Comparison of ENCODE assay signal across 27 cellular contexts in genomic region chr5:139419226-139419625, GRCh38. TPM values are rescaled to one million over a fixed set of nuclear protein-coding genes. Genes with fewer than 3 reads are reported as not detected.
DNase-seq lines count a peak whose midpoint lies in the region; ATAC-seq, FAIRE-seq and TF ChIP-seq lines count a peak whose summit lies in the region.
"Had no signal": no experiment of that assay in that cellular context is flagged by ENCODE, and none has a peak within 500 bp of the region (broad histone marks: within the 10 kb centered on the region; RNA-seq: fewer than 3 reads in every experiment).

No MANE protein-coding gene starts in this region.

- H3K27me3 Mint-ChIP-seq in activated CD4-positive, alpha-beta T cell treated with anti-CD3 and anti-CD28 coated beads, Interleukin-2, amount 10 ng/mL, durations not matched to agents 24 days and 14 days = no peaks in the 10 kb centered on the region
- H3K27me3 Mint-ChIP-seq: activated B cell treated with CpG ODN at 0.5 μM for 24 hours had no signal

- no peaks in the 10 kb centered on the region for H4K20me1 ChIP-seq in hepatocyte (ENCODE audit: insufficient read depth, poor library complexity, severe bottlenecking)

- ATAC-seq in GM19324 (IDR thresholded peaks at IDR 0.05; ENCODE audit: low FRiP score, unreplicated experiment) (no peak), GM19328 (IDR thresholded peaks at IDR 0.05; ENCODE audit: unreplicated experiment) (no peak)
- ATAC-seq: activated naive CD4-positive, alpha-beta T cell treated with anti-CD3 and anti-CD28 coated beads, Interleukin-2, amount 50 U/mL, for 72 hours; body of pancreas had no signal

- H3K36me3 Mint-ChIP-seq in activated CD4-positive, alpha-beta T cell treated with anti-CD3 and anti-CD28 coated beads, Interleukin-2, amount 10 ng/mL, durations not matched to agents 24 days and 14 days (ENCODE audit: low read depth) = peaks cover 43% of the 10 kb centered on the region

- no peak overlapping the region for H2AFZ ChIP-seq in hepatocyte

- H3K9me2 ChIP-seq in hepatocyte (replicated peaks; ENCODE audit: insufficient read depth) = no peaks in the 10 kb centered on the region
- H3K9me2 ChIP-seq: SK-N-SH had no signal

- H3K4me3 Mint-ChIP-seq in activated CD4-positive, alpha-beta T cell treated with anti-CD3 and anti-CD28 coated beads, Interleukin-2, amount 10 ng/mL, durations not matched to agents 24 days and 14 days = no peak overlapping the region
- H3K4me3 Mint-ChIP-seq: activated B cell treated with CpG ODN at 0.5 μM for 24 hours, immature natural killer cell had no signal

- no peaks in the 10 kb centered on the region for H3K27me3 ChIP-seq in hepatocyte
- no peaks in the 10 kb centered on the region for H3K27me3 ChIP-seq in small intestine (ENCODE audit: control insufficient read depth in 2 of 2, insufficient read depth in 2 of 2, low read length in 2 of 2)
- H3K27me3 ChIP-seq: body of pancreas had no signal

- TF ChIP-seq CTCF in coronary artery (IDR thresholded peaks at IDR 0.05) (no peak), hepatocyte (IDR thresholded peaks at IDR 0.05; ENCODE audit: poor library complexity) (no peak)

- 78% methylated on average over 7 of the region's 7 CpGs for WGBS in hepatocyte (ENCODE audit: low lambda C conversion rate, missing lambda C conversion rate)
- 16 to 54% (median 43%) methylated on average over 7 of the region's 7 CpGs for WGBS in small intestine, 3 donors

- H3K79me2 ChIP-seq in hepatocyte = no peaks in the 10 kb centered on the region

- H3K9me3 Mint-ChIP-seq in activated CD4-positive, alpha-beta T cell treated with anti-CD3 and anti-CD28 coated beads, Interleukin-2, amount 10 ng/mL, durations not matched to agents 24 days and 14 days = no peaks in the 10 kb centered on the region
- H3K9me3 Mint-ChIP-seq: activated B cell treated with CpG ODN at 0.5 μM for 24 hours; activated naive CD4-positive, alpha-beta T cell treated with anti-CD3 and anti-CD28 coated beads, Interleukin-2, amount 50 U/mL, for 72 hours; immature natural killer cell had no signal

- no peaks in the 10 kb centered on the region for H3K36me3 ChIP-seq in hepatocyte (replicated peaks; ENCODE audit: insufficient read depth, low read depth)
- no peaks in the 10 kb centered on the region for H3K36me3 ChIP-seq in small intestine (ENCODE audit: control insufficient read depth in 2 of 2, insufficient read depth in 2 of 2, low read length in 2 of 2)

- no peak for DNase-seq in activated CD4-positive, alpha-beta T cell treated with anti-CD3 and anti-CD28 coated beads, Interleukin-2, amount 10 ng/mL, durations not matched to agents 24 days and 14 days
- DNase-seq in activated CD4-positive, alpha-beta T cell treated with anti-CD3 and anti-CD28 coated beads for 4 hours = no peak
- peak; percentile 11 for DNase-seq in coronary artery (ENCODE audit: low spot score)
- DNase-seq in hepatocyte (ENCODE audit: low spot score) = no peak
- DNase-seq in small intestine = peak; percentile 41
- no peak for DNase-seq in superior temporal gyrus (ENCODE audit: extremely low spot score)
- DNase-seq: activated B cell treated with CpG ODN at 0.5 μM for 24 hours; activated CD8-positive, alpha-beta memory T cell treated with anti-CD3 and anti-CD28 coated beads for 24 hours; body of pancreas; cortex of kidney; immature natural killer cell; NCI-H2171; NCI-H526; SK-N-SH; stimulated activated CD4-positive, alpha-beta T cell treated with anti-CD3 and anti-CD28 coated beads, Interleukin-2, amount 100 ng/mL, for 48 hours; stimulated activated naive CD4-positive, alpha-beta T cell treated with Interleukin-2 at 50 U/mL for 16 hours; T1000; trophoblast cell had no signal

- H3K4me1 ChIP-seq in hepatocyte (ENCODE audit: insufficient read depth) (peaks cover 21% of the 10 kb centered on the region), small intestine (ENCODE audit: control insufficient read depth in 2 of 2, insufficient read depth in 1 of 2, low read depth in 1 of 2, low read length in 1 of 2) (peaks cover 7 to 15% of the 10 kb centered on the region in 2 donors)

- peaks cover 58% of the 10 kb centered on the region for H3K4me1 Mint-ChIP-seq in activated CD4-positive, alpha-beta T cell treated with anti-CD3 and anti-CD28 coated beads, Interleukin-2, amount 10 ng/mL, durations not matched to agents 24 days and 14 days

- H3K4me3 ChIP-seq in coronary artery = no peak overlapping the region
- no peak overlapping the region for H3K4me3 ChIP-seq in hepatocyte
- H3K4me3 ChIP-seq in small intestine (ENCODE audit: low read depth in 1 of 2, low read length in 2 of 2) = no peak overlapping the region
- H3K4me3 ChIP-seq: body of pancreas had no signal

- intact Hi-C loops in activated CD4-positive, alpha-beta T cell treated with anti-CD3 and anti-CD28 coated beads, Interleukin-2, amount 10 ng/mL, durations not matched to agents 24 days and 14 days (cut with micrococcal nuclease) = no loop called here

- H3K9me3 ChIP-seq in hepatocyte (ENCODE audit: low read depth) = no peaks in the 10 kb centered on the region
- no peaks in the 10 kb centered on the region for H3K9me3 ChIP-seq in small intestine (ENCODE audit: control insufficient read depth, low read depth)
- H3K9me3 ChIP-seq: body of pancreas, SK-N-SH had no signal

- H3K27ac ChIP-seq in coronary artery (no peak overlapping the region), hepatocyte (peak overlapping the region; percentile 64), small intestine (ENCODE audit: low read depth in 1 of 2, low read length in 1 of 2) (peak overlapping the region in 1 of 2 donors; percentile 1)
- H3K27ac ChIP-seq: body of pancreas, KMS-11 had no signal

- H3K27ac Mint-ChIP-seq in activated CD4-positive, alpha-beta T cell treated with anti-CD3 and anti-CD28 coated beads, Interleukin-2, amount 10 ng/mL, durations not matched to agents 24 days and 14 days = peak overlapping the region; percentile 4
- H3K27ac Mint-ChIP-seq: activated B cell treated with CpG ODN at 0.5 μM for 24 hours had no signal

- H3K4me2 ChIP-seq in hepatocyte = peak overlapping the region; percentile 6
- H3K4me2 ChIP-seq: KMS-11, SK-N-SH had no signal

- no peak for FAIRE-seq in small intestine (lab: Jason Lieb, UNC)
- FAIRE-seq: A204.1, GM12891 had no signal

RNA-seq across cellular contexts. Expression of gene SPATA24, which starts 15.3 kb away (rescaled TPM):
- total RNA-seq in activated CD4-positive, alpha-beta T cell treated with anti-CD3 and anti-CD28 coated beads, Interleukin-2, amount 10 ng/mL, durations not matched to agents 24 days and 14 days = 4.2 TPM in 2 replicates
- 2.6 and 6.3 TPM in 2 replicates for total RNA-seq in hepatocyte
- polyA plus RNA-seq in hepatocyte (5.5 and 9.8 TPM in 2 replicates), small intestine (10 to 100 TPM in 2 of 3 donors, 1 to 10 TPM in 1; 7.2 to 15.1 (median 14.1) TPM)

RNA-seq across cellular contexts. Expression of gene DNAJC18, which starts 20.1 kb away (rescaled TPM):
- 34.2 and 38.6 TPM in 2 replicates for total RNA-seq in activated CD4-positive, alpha-beta T cell treated with anti-CD3 and anti-CD28 coated beads, Interleukin-2, amount 10 ng/mL, durations not matched to agents 24 days and 14 days
- 10.6 and 11.5 TPM in 2 replicates for total RNA-seq in hepatocyte
- polyA plus RNA-seq in hepatocyte (13.6 and 14.4 TPM in 2 replicates), small intestine (1 to 10 TPM in 2 of 3 donors, under 1 TPM in 1; 0.67 to 3.8 (median 2.7) TPM)

RNA-seq across cellular contexts. Expression of gene PROB1, which starts 24.3 kb away (rescaled TPM):
- total RNA-seq in activated CD4-positive, alpha-beta T cell treated with anti-CD3 and anti-CD28 coated beads, Interleukin-2, amount 10 ng/mL, durations not matched to agents 24 days and 14 days = 8.4 and 9.2 TPM in 2 replicates
- 0.63 and 0.68 TPM in 2 replicates for total RNA-seq in hepatocyte
- polyA plus RNA-seq in hepatocyte = 0.10 TPM in 1 of 2 replicates, not detected in the other
- polyA plus RNA-seq in small intestine = 1 to 10 TPM in 1 of 3 donors, under 1 TPM in 2; 0.45 to 1.0 (median 0.54) TPM

RNA-seq across cellular contexts. Expression of gene MZB1, which starts 29.5 kb away (rescaled TPM):
- 28.3 and 29.1 TPM in 2 replicates for total RNA-seq in activated CD4-positive, alpha-beta T cell treated with anti-CD3 and anti-CD28 coated beads, Interleukin-2, amount 10 ng/mL, durations not matched to agents 24 days and 14 days
- total RNA-seq in hepatocyte = not detected in 2 replicates
- polyA plus RNA-seq in hepatocyte (0.30 TPM in 1 of 2 replicates, not detected in the other), small intestine (10 to 100 TPM in 2 of 3 donors, 1 to 10 TPM in 1; 2.7 to 58.9 (median 13.9) TPM)
- total RNA-seq: HT1080, lower leg skin, pulmonary artery endothelial cell had no signal
- polyA plus RNA-seq: SK-N-SH had no signal

RNA-seq across cellular contexts. Expression of gene SLC23A1, which starts 36.1 kb away (rescaled TPM):
- total RNA-seq in activated CD4-positive, alpha-beta T cell treated with anti-CD3 and anti-CD28 coated beads, Interleukin-2, amount 10 ng/mL, durations not matched to agents 24 days and 14 days = 1.8 and 2.1 TPM in 2 replicates
- total RNA-seq in hepatocyte = 13.4 and 19.6 TPM in 2 replicates
- polyA plus RNA-seq in hepatocyte = 3.0 and 3.3 TPM in 2 replicates
- 10 to 100 TPM in 2 of 3 donors, 1 to 10 TPM in 1; 7.1 to 13.0 (median 11.9) TPM for polyA plus RNA-seq in small intestine
- total RNA-seq: HT1080, pulmonary artery endothelial cell had no signal
- polyA plus RNA-seq: SK-N-SH had no signal

Comparison
In these comparisons a context has a peak if more than half of its experiments do, and no peak if none do; other contexts are left out.
1. DNase-seq: peak in coronary artery (single experiment) and small intestine (single experiment); none in activated CD4-positive, alpha-beta T cell treated with anti-CD3 and anti-CD28 coated beads, Interleukin-2, amount 10 ng/mL, durations not matched to agents 24 days and 14 days (single experiment), activated CD4-positive, alpha-beta T cell treated with anti-CD3 and anti-CD28 coated beads for 4 hours (0 of 2), hepatocyte (single experiment) and superior temporal gyrus (single experiment).